In genomic region chr21:43812139-43812821, GRCh38 we compare ENCODE assay signal across 9 cellular contexts. TPM values are rescaled to one million over a fixed set of nuclear protein-coding genes. Genes with fewer than 3 reads are reported as not detected.
DNase-seq lines count a peak whose midpoint lies in the region; ATAC-seq lines count a peak whose summit lies in the region.
"Had no signal": no experiment of that assay in that cellular context is flagged by ENCODE, and none has a peak within 500 bp of the region (broad histone marks: within the 10 kb centered on the region; RNA-seq: fewer than 3 reads in every experiment).

No MANE protein-coding gene starts in this region.

- H3K27me3 ChIP-seq in duodenal mucosa (ENCODE audit: control insufficient read depth in 1 of 2, insufficient read depth in 2 of 2, low read length in 2 of 2) (no peaks in the 10 kb centered on the region), skeletal muscle satellite cell (ENCODE audit: control insufficient read depth, insufficient read depth, low read length) (no peaks in the 10 kb centered on the region)
- no peaks in the 10 kb centered on the region for H3K27me3 ChIP-seq in naive thymus-derived CD4-positive, alpha-beta T cell (ENCODE audit: control insufficient read depth in 2 of 2, insufficient read depth in 2 of 2, low read length in 2 of 2)

- CTCF ChIA-PET in naive thymus-derived CD4-positive, alpha-beta T cell (lab: Charles Lee), result interaction anchor here (1.0 to 1.1 kb wide), 2 partner anchors 20 to 128 kb away, joined by 3 read pairs; no protein-coding TSS in a partner anchor

- H3K36me3 ChIP-seq in duodenal mucosa (ENCODE audit: control insufficient read depth in 1 of 2, insufficient read depth in 2 of 2, low read length in 2 of 2) (no peaks in the 10 kb centered on the region), skeletal muscle satellite cell (ENCODE audit: insufficient read depth, low read length) (no peaks in the 10 kb centered on the region)
- no peaks in the 10 kb centered on the region for H3K36me3 ChIP-seq in naive thymus-derived CD4-positive, alpha-beta T cell (ENCODE audit: control insufficient read depth in 2 of 3, insufficient read depth in 3 of 3, low read length in 3 of 3)

- H3K36me3 Mint-ChIP-seq in activated T-helper 1 cell treated with anti-CD3 and anti-CD28 coated beads, Interleukin-12 subunit alpha, Interleukin-12 subunit beta, Interleukin-2, Interleukin-4 antibody, amounts not matched to agents 30 ng/mL and 10 ng/mL and 1 ng/mL, durations not matched to agents 14 hours and 24 hours and 36 hours (ENCODE audit: low read depth), result no peaks in the 10 kb centered on the region
- H3K36me3 Mint-ChIP-seq in naive thymus-derived CD4-positive, alpha-beta T cell, result no peaks in the 10 kb centered on the region

- no peak overlapping the region for H3K4me3 Mint-ChIP-seq in activated T-helper 1 cell treated with anti-CD3 and anti-CD28 coated beads, Interleukin-12 subunit alpha, Interleukin-12 subunit beta, Interleukin-2, Interleukin-4 antibody, amounts not matched to agents 30 ng/mL and 10 ng/mL and 1 ng/mL, durations not matched to agents 14 hours and 24 hours and 36 hours
- H3K4me3 Mint-ChIP-seq in naive thymus-derived CD4-positive, alpha-beta T cell, result peak overlapping the region in 2 of 10 donors; percentile 8 to 24
- H3K4me3 Mint-ChIP-seq: effector memory CD8-positive, alpha-beta T cell had no signal

- H3K27me3 Mint-ChIP-seq in activated T-helper 1 cell treated with anti-CD3 and anti-CD28 coated beads, Interleukin-12 subunit alpha, Interleukin-12 subunit beta, Interleukin-2, Interleukin-4 antibody, amounts not matched to agents 30 ng/mL and 10 ng/mL and 1 ng/mL, durations not matched to agents 14 hours and 24 hours and 36 hours (ENCODE audit: insufficient read depth), result peaks cover 1% of the 10 kb centered on the region
- no peaks in the 10 kb centered on the region for H3K27me3 Mint-ChIP-seq in naive thymus-derived CD4-positive, alpha-beta T cell
- H3K27me3 Mint-ChIP-seq: effector memory CD8-positive, alpha-beta T cell had no signal

- no peak overlapping the region for H3K27ac Mint-ChIP-seq in activated T-helper 1 cell treated with anti-CD3 and anti-CD28 coated beads, Interleukin-12 subunit alpha, Interleukin-12 subunit beta, Interleukin-2, Interleukin-4 antibody, amounts not matched to agents 30 ng/mL and 10 ng/mL and 1 ng/mL, durations not matched to agents 14 hours and 24 hours and 36 hours
- H3K27ac Mint-ChIP-seq in naive thymus-derived CD4-positive, alpha-beta T cell, result peak overlapping the region in 2 of 9 donors; percentile 46 to 61
- H3K27ac Mint-ChIP-seq: effector memory CD8-positive, alpha-beta T cell had no signal

- no peaks in the 10 kb centered on the region for H3K9me3 Mint-ChIP-seq in activated T-helper 1 cell treated with anti-CD3 and anti-CD28 coated beads, Interleukin-12 subunit alpha, Interleukin-12 subunit beta, Interleukin-2, Interleukin-4 antibody, amounts not matched to agents 30 ng/mL and 10 ng/mL and 1 ng/mL, durations not matched to agents 14 hours and 24 hours and 36 hours
- H3K9me3 Mint-ChIP-seq in naive thymus-derived CD4-positive, alpha-beta T cell, result no peaks in the 10 kb centered on the region
- H3K9me3 Mint-ChIP-seq: effector memory CD8-positive, alpha-beta T cell had no signal

- H3K27ac ChIP-seq in duodenal mucosa (ENCODE audit: low read depth, low read length), result no peak overlapping the region
- H3K27ac ChIP-seq in naive thymus-derived CD4-positive, alpha-beta T cell (ENCODE audit: low read depth, low read length), result no peak overlapping the region

- POLR2A ChIA-PET in naive thymus-derived CD4-positive, alpha-beta T cell (lab: Charles Lee), result no interaction called here

- peak overlapping the region; percentile 82 for H3K4me2 ChIP-seq in skeletal muscle satellite cell (ENCODE audit: low read length)

- H3K4me1 Mint-ChIP-seq in activated T-helper 1 cell treated with anti-CD3 and anti-CD28 coated beads, Interleukin-12 subunit alpha, Interleukin-12 subunit beta, Interleukin-2, Interleukin-4 antibody, amounts not matched to agents 30 ng/mL and 10 ng/mL and 1 ng/mL, durations not matched to agents 14 hours and 24 hours and 36 hours (ENCODE audit: low read depth), result no peaks in the 10 kb centered on the region
- peaks cover 4 to 17% (median 11%) of the 10 kb centered on the region in 7 donors for H3K4me1 Mint-ChIP-seq in naive thymus-derived CD4-positive, alpha-beta T cell

- intact Hi-C loops in activated T-helper 1 cell treated with anti-CD3 and anti-CD28 coated beads, Interleukin-12 subunit alpha, Interleukin-12 subunit beta, Interleukin-2, Interleukin-4 antibody, amounts not matched to agents 30 ng/mL and 10 ng/mL and 1 ng/mL, durations not matched to agents 14 hours and 24 hours and 36 hours (cut with micrococcal nuclease), result no loop called here
- intact Hi-C loops in naive thymus-derived CD4-positive, alpha-beta T cell (cut with micrococcal nuclease), result loop anchor here in 1 of 2 donors (5.0 kb wide), 1 partner anchor 105 kb away; no protein-coding TSS in a partner anchor

- H3K9me3 ChIP-seq in duodenal mucosa (ENCODE audit: control insufficient read depth in 1 of 2, low read length in 2 of 2), result no peaks in the 10 kb centered on the region
- H3K9me3 ChIP-seq in skeletal muscle satellite cell (replicated peaks; ENCODE audit: low read length), result no peaks in the 10 kb centered on the region
- H3K9me3 ChIP-seq in naive thymus-derived CD4-positive, alpha-beta T cell (ENCODE audit: control insufficient read depth in 2 of 3, low read length in 3 of 3), result no peaks in the 10 kb centered on the region

- H3K4me1 ChIP-seq in duodenal mucosa (ENCODE audit: control insufficient read depth in 1 of 2, insufficient read depth in 2 of 2, low read length in 2 of 2) (peaks cover 19 to 25% of the 10 kb centered on the region in 2 donors), skeletal muscle satellite cell (ENCODE audit: control insufficient read depth, insufficient read depth, low read length) (peaks cover 16% of the 10 kb centered on the region)
- H3K4me1 ChIP-seq in naive thymus-derived CD4-positive, alpha-beta T cell (ENCODE audit: control insufficient read depth in 2 of 2, insufficient read depth in 2 of 2, low read length in 2 of 2), result no peaks in the 10 kb centered on the region

- ATAC-seq in HG02840 (IDR thresholded peaks at IDR 0.05; ENCODE audit: low FRiP score, unreplicated experiment), result no peak
- no peak for ATAC-seq in naive thymus-derived CD4-positive, alpha-beta T cell
- ATAC-seq: effector memory CD8-positive, alpha-beta T cell had no signal

- DNase-seq in H4 (ENCODE audit: low spot score) (peak; percentile 40), NCI-H345 treated with DMSO at 0.1 percent for 48 hours (lab: John Stamatoyannopoulos, UW; ENCODE audit: unreplicated experiment) (peak; percentile 93), T-helper 2 cell (no peak)
- no peak for DNase-seq in activated T-helper 1 cell treated with anti-CD3 and anti-CD28 coated beads, Interleukin-12 subunit alpha, Interleukin-12 subunit beta, Interleukin-2, Interleukin-4 antibody, amounts not matched to agents 30 ng/mL and 10 ng/mL and 1 ng/mL, durations not matched to agents 14 hours and 24 hours and 36 hours (ENCODE audit: low spot score)
- DNase-seq in naive thymus-derived CD4-positive, alpha-beta T cell, result no peak
- DNase-seq: effector memory CD8-positive, alpha-beta T cell had no signal

- H3K9ac ChIP-seq in duodenal mucosa (ENCODE audit: low read depth in 1 of 2, low read length in 2 of 2), result no peak overlapping the region
- no peak overlapping the region for H3K9ac ChIP-seq in skeletal muscle satellite cell (ENCODE audit: low read depth, low read length)

- H3K4me3 ChIP-seq in duodenal mucosa (ENCODE audit: low read depth in 1 of 2, low read length in 2 of 2) (peak overlapping the region; percentile 31 to 50), skeletal muscle satellite cell (ENCODE audit: low read length) (peak overlapping the region; percentile 55)
- no peak overlapping the region for H3K4me3 ChIP-seq in naive thymus-derived CD4-positive, alpha-beta T cell (ENCODE audit: low read length)

RNA-seq across cellular contexts. Expression of gene RRP1, which starts 22.9 kb away (rescaled TPM):
- 44.7 and 46.2 TPM in 2 replicates for total RNA-seq in H4 (2014; rRNA removed; shearing (Covaris generic))
- 28.9 and 30.4 TPM in 2 replicates for total RNA-seq in skeletal muscle satellite cell (2012; rRNA removed)
- 90.9 and 91.8 TPM in 2 replicates for total RNA-seq in activated T-helper 1 cell treated with anti-CD3 and anti-CD28 coated beads, Interleukin-12 subunit alpha, Interleukin-12 subunit beta, Interleukin-2, Interleukin-4 antibody, amounts not matched to agents 30 ng/mL and 10 ng/mL and 1 ng/mL, durations not matched to agents 14 hours and 24 hours and 36 hours
- 10 to 100 TPM; 24.2 to 33.1 (median 28.8) TPM for total RNA-seq in naive thymus-derived CD4-positive, alpha-beta T cell
- polyA plus RNA-seq in naive thymus-derived CD4-positive, alpha-beta T cell, result 10 to 100 TPM; 10.1 to 21.8 TPM

RNA-seq across cellular contexts. Expression of gene CSTB, which starts 36.2 kb away (rescaled TPM):
- 20.0 and 33.8 TPM in 2 replicates for total RNA-seq in H4 (2014; rRNA removed; shearing (Covaris generic))
- 15.5 and 28.0 TPM in 2 replicates for total RNA-seq in skeletal muscle satellite cell (2012; rRNA removed)
- total RNA-seq in activated T-helper 1 cell treated with anti-CD3 and anti-CD28 coated beads, Interleukin-12 subunit alpha, Interleukin-12 subunit beta, Interleukin-2, Interleukin-4 antibody, amounts not matched to agents 30 ng/mL and 10 ng/mL and 1 ng/mL, durations not matched to agents 14 hours and 24 hours and 36 hours, result 51.9 and 52.4 TPM in 2 replicates
- 10 to 100 TPM; 14.7 to 66.5 (median 36.6) TPM for total RNA-seq in naive thymus-derived CD4-positive, alpha-beta T cell
- 10 to 100 TPM; 52.2 to 59.7 TPM for polyA plus RNA-seq in naive thymus-derived CD4-positive, alpha-beta T cell

RNA-seq across cellular contexts. Expression of gene AGPAT3, which starts 52.7 kb away (rescaled TPM):
- 27.0 and 29.4 TPM in 2 replicates for total RNA-seq in H4 (2014; rRNA removed; shearing (Covaris generic))
- total RNA-seq in skeletal muscle satellite cell (2012; rRNA removed), result 23.4 and 27.4 TPM in 2 replicates
- 127 and 132 TPM in 2 replicates for total RNA-seq in activated T-helper 1 cell treated with anti-CD3 and anti-CD28 coated beads, Interleukin-12 subunit alpha, Interleukin-12 subunit beta, Interleukin-2, Interleukin-4 antibody, amounts not matched to agents 30 ng/mL and 10 ng/mL and 1 ng/mL, durations not matched to agents 14 hours and 24 hours and 36 hours
- 100 to 1,000 TPM in 1 of 5 experiments, 10 to 100 TPM in 4; 58.4 to 121 (median 69.0) TPM for total RNA-seq in naive thymus-derived CD4-positive, alpha-beta T cell
- 10 to 100 TPM; 11.4 to 16.1 TPM for polyA plus RNA-seq in naive thymus-derived CD4-positive, alpha-beta T cell

Comparison
In these comparisons a context has a peak if more than half of its experiments do, and no peak if none do; other contexts are left out.
1. DNase-seq: peak in H4 (single experiment) and NCI-H345 treated with DMSO at 0.1 percent for 48 hours (single experiment); none in activated T-helper 1 cell treated with anti-CD3 and anti-CD28 coated beads, Interleukin-12 subunit alpha, Interleukin-12 subunit beta, Interleukin-2, Interleukin-4 antibody, amounts not matched to agents 30 ng/mL and 10 ng/mL and 1 ng/mL, durations not matched to agents 14 hours and 24 hours and 36 hours (single experiment), naive thymus-derived CD4-positive, alpha-beta T cell (0 of 9) and T-helper 2 cell (0 of 5).